ENCODE assay signal across 27 cellular contexts in genomic region chr5:169942181-169942580, GRCh38. TPM values are rescaled to one million over a fixed set of nuclear protein-coding genes. Genes with fewer than 3 reads are reported as not detected.
"Had no signal": no experiment of that assay in that cellular context is flagged by ENCODE, and none has a peak within 500 bp of the region (broad histone marks: within the 10 kb centered on the region; RNA-seq: fewer than 3 reads in every experiment).

No MANE protein-coding gene starts in this region.

- H3K4me1 ChIP-seq: prostate gland, vagina had no signal

- H3K9me3 Mint-ChIP-seq: activated naive CD4-positive, alpha-beta T cell treated with anti-CD3 and anti-CD28 coated beads, Interleukin-2, amount 50 U/mL, for 72 hours; activated T-cell treated with anti-CD3 and anti-CD28 coated beads, Interleukin-2, amount 50 U/mL, for 24 hours; activated T-helper 17 cell treated with anti-CD3 and anti-CD28 coated beads, Interleukin-2, amount 50 U/mL, for 72 hours; endodermal cell; immature natural killer cell; mesothelial cell of epicardium; natural killer cell; type B pancreatic cell had no signal

- H3K9me3 ChIP-seq: esophagus squamous epithelium, left lung, ovary, prostate gland, thoracic aorta, vagina had no signal

- H3K36me3 ChIP-seq: esophagus squamous epithelium, left lung, ovary, prostate gland, thoracic aorta, vagina had no signal

- H3K79me2 ChIP-seq: hepatocyte had no signal

- ATAC-seq: activated CD8-positive, alpha-beta T cell treated with anti-CD3 and anti-CD28 coated beads, Interleukin-2, amount 10 ng/mL, durations not matched to agents 7 days and 5 days; activated naive CD4-positive, alpha-beta T cell treated with anti-CD3 and anti-CD28 coated beads, Interleukin-2, amount 50 U/mL, for 72 hours; activated T-helper 17 cell treated with anti-CD3 and anti-CD28 coated beads, Interleukin-2, amount 50 U/mL, for 72 hours; left lung; natural killer cell had no signal

- H3K27me3 Mint-ChIP-seq: activated T-cell treated with anti-CD3 and anti-CD28 coated beads, Interleukin-2, amount 50 U/mL, for 24 hours; activated T-helper 17 cell treated with anti-CD3 and anti-CD28 coated beads, Interleukin-2, amount 50 U/mL, for 72 hours had no signal

- H3K27ac Mint-ChIP-seq: activated CD8-positive, alpha-beta T cell treated with anti-CD3 and anti-CD28 coated beads, Interleukin-2, amount 10 ng/mL, durations not matched to agents 7 days and 5 days; activated naive CD4-positive, alpha-beta T cell treated with anti-CD3 and anti-CD28 coated beads, Interleukin-2, amount 50 U/mL, for 72 hours; activated T-cell treated with anti-CD3 and anti-CD28 coated beads, Interleukin-2, amount 50 U/mL, for 24 hours; activated T-helper 17 cell treated with anti-CD3 and anti-CD28 coated beads, Interleukin-2, amount 50 U/mL, for 72 hours; endodermal cell; mesothelial cell of epicardium; type B pancreatic cell had no signal

- H2AFZ ChIP-seq: hepatocyte had no signal

- H3K27me3 ChIP-seq: esophagus squamous epithelium, hepatocyte, left lung, ovary, vagina had no signal

- H3K4me3 ChIP-seq: esophagus squamous epithelium, hepatocyte, left lung, lung, ovary, prostate gland, thoracic aorta, vagina had no signal

- H3K36me3 Mint-ChIP-seq: mesothelial cell of epicardium, natural killer cell, type B pancreatic cell had no signal

- H3K4me3 Mint-ChIP-seq: activated CD8-positive, alpha-beta T cell treated with anti-CD3 and anti-CD28 coated beads, Interleukin-2, amount 10 ng/mL, durations not matched to agents 7 days and 5 days; activated T-cell treated with anti-CD3 and anti-CD28 coated beads, Interleukin-2, amount 50 U/mL, for 24 hours; activated T-helper 17 cell treated with anti-CD3 and anti-CD28 coated beads, Interleukin-2, amount 50 U/mL, for 72 hours; endodermal cell; immature natural killer cell; mesothelial cell of epicardium; natural killer cell; type B pancreatic cell had no signal

- H3K27ac ChIP-seq: esophagus squamous epithelium, hepatocyte, left lung, ovary, prostate gland, thoracic aorta, vagina had no signal

- DNase-seq: activated CD4-positive, alpha-beta T cell treated with anti-CD3 and anti-CD28 coated beads for 1 hour; activated CD4-positive, alpha-beta T cell treated with anti-CD3 and anti-CD28 coated beads, Interleukin-2, amount 50 U/mL, for 1 hour; activated CD8-positive, alpha-beta memory T cell treated with anti-CD3 and anti-CD28 coated beads, Interleukin-2, amount 50 U/mL, for 4 hours; activated CD8-positive, alpha-beta T cell treated with anti-CD3 and anti-CD28 coated beads, Interleukin-2, amount 10 ng/mL, durations not matched to agents 7 days and 5 days; activated T-cell treated with anti-CD3 and anti-CD28 coated beads, Interleukin-2, amount 50 U/mL, for 24 hours; amniotic stem cell; cerebellar nuclear complex; cortex of kidney; endodermal cell; esophagus squamous epithelium; foreskin melanocyte; glutamatergic neuron; immature natural killer cell; left lung; natural killer cell; ovary; stimulated activated CD4-positive, alpha-beta T cell treated with anti-CD3 and anti-CD28 coated beads, Interleukin-4, amount 100 ng/mL, for 24 hours; stimulated activated naive CD4-positive, alpha-beta T cell treated with Interleukin-2 at 50 U/mL for 16 hours had no signal

- H3K4me2 ChIP-seq: hepatocyte had no signal

RNA-seq across cellular contexts. Expression of gene INSYN2B, which starts 38.1 kb away (rescaled TPM):
- total RNA-seq: activated CD8-positive, alpha-beta T cell treated with anti-CD3 and anti-CD28 coated beads, Interleukin-2, amount 10 ng/mL, durations not matched to agents 7 days and 5 days; activated naive CD4-positive, alpha-beta T cell treated with anti-CD3 and anti-CD28 coated beads, Interleukin-2, amount 50 U/mL, for 72 hours; activated T-helper 17 cell treated with anti-CD3 and anti-CD28 coated beads, Interleukin-2, amount 50 U/mL, for 72 hours; endodermal cell; natural killer cell had no signal
- polyA plus RNA-seq: hepatocyte had no signal
